In the genomic region with DNA sequence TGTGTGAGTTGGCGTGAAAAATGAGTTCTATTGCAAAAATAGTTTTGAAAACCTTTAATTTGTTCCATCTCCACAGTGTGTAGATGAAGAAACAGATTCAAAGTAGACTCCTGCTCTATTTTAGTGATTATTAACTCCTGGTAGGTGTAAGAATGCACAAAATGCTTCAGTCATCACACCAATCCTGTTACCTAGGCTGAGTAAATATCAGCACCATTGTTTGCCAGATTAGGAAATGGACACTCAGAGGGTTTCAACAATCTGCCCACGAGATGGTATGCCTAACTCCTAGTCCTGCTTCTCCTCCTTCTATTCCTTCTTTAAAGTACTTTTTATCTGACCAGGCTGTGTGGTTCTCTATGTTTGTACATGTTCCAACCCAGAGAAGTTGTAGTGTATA, we compare ENCODE assay signal across 1 cellular context.
TF ChIP-seq lines count a peak whose summit lies in the region.

No MANE protein-coding gene starts in this region.

TF ChIP-seq in GM23338, 12 proteins besides CTCF, POLR2A, EP300 and RAD21 (continued from another document):
- TF ChIP-seq, protein P1, sequence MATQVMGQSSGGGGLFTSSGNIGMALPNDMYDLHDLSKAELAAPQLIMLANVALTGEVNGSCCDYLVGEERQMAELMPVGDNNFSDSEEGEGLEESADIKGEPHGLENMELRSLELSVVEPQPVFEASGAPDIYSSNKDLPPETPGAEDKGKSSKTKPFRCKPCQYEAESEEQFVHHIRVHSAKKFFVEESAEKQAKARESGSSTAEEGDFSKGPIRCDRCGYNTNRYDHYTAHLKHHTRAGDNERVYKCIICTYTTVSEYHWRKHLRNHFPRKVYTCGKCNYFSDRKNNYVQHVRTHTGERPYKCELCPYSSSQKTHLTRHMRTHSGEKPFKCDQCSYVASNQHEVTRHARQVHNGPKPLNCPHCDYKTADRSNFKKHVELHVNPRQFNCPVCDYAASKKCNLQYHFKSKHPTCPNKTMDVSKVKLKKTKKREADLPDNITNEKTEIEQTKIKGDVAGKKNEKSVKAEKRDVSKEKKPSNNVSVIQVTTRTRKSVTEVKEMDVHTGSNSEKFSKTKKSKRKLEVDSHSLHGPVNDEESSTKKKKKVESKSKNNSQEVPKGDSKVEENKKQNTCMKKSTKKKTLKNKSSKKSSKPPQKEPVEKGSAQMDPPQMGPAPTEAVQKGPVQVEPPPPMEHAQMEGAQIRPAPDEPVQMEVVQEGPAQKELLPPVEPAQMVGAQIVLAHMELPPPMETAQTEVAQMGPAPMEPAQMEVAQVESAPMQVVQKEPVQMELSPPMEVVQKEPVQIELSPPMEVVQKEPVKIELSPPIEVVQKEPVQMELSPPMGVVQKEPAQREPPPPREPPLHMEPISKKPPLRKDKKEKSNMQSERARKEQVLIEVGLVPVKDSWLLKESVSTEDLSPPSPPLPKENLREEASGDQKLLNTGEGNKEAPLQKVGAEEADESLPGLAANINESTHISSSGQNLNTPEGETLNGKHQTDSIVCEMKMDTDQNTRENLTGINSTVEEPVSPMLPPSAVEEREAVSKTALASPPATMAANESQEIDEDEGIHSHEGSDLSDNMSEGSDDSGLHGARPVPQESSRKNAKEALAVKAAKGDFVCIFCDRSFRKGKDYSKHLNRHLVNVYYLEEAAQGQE (IDR thresholded peaks at IDR 0.05; ENCODE audit: unreplicated experiment), result no peak
- TF ChIP-seq JUNB (IDR thresholded peaks at IDR 0.05; ENCODE audit: unreplicated experiment) (no peak), EZH2phosphoT487 (IDR thresholded peaks at IDR 0.05; ENCODE audit: unreplicated experiment) (no peak)
- TF ChIP-seq, protein P2, sequence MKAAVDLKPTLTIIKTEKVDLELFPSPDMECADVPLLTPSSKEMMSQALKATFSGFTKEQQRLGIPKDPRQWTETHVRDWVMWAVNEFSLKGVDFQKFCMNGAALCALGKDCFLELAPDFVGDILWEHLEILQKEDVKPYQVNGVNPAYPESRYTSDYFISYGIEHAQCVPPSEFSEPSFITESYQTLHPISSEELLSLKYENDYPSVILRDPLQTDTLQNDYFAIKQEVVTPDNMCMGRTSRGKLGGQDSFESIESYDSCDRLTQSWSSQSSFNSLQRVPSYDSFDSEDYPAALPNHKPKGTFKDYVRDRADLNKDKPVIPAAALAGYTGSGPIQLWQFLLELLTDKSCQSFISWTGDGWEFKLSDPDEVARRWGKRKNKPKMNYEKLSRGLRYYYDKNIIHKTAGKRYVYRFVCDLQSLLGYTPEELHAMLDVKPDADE (IDR thresholded peaks at IDR 0.05), result no peak
